1 cellular context compared by ENCODE assay signal in the genomic region with DNA sequence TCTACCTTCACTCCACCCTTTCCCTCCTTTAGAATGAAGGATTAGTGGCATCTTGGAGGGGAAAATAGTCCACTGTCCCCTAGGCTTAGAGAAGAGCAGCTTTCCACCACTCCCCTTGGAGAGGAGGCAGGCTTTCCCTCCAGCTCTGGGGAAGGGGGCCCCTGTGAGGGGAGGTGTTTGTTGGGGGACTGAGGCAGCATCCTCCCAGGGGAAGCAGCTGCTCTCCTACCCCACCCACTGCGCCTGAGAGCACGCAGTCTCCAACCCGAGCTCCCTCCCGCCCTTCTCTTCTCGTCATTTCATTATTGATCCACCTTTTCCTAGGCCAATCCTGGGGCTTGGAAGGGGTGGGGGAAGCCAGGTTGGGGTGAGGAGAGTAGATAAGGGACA.
TF ChIP-seq lines count a peak whose summit lies in the region.

No MANE protein-coding gene starts in this region.

TF ChIP-seq in HepG2, 621 proteins besides CTCF, POLR2A, EP300 and RAD21 (continues in another document):
- no peak for TF ChIP-seq ZNF136 (CRISPR knock-in tag; IDR thresholded peaks at IDR 0.05; ENCODE audit: low read depth)
- TF ChIP-seq, protein P1, sequence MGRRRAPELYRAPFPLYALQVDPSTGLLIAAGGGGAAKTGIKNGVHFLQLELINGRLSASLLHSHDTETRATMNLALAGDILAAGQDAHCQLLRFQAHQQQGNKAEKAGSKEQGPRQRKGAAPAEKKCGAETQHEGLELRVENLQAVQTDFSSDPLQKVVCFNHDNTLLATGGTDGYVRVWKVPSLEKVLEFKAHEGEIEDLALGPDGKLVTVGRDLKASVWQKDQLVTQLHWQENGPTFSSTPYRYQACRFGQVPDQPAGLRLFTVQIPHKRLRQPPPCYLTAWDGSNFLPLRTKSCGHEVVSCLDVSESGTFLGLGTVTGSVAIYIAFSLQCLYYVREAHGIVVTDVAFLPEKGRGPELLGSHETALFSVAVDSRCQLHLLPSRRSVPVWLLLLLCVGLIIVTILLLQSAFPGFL (CRISPR knock-in tag; IDR thresholded peaks at IDR 0.05): no peak
- no peak for TF ChIP-seq ZNF709 (CRISPR knock-in tag; IDR thresholded peaks at IDR 0.05)
- no peak for TF ChIP-seq ZNF256 (CRISPR knock-in tag; conservative IDR thresholded peaks at IDR 0.05)
- peak; percentile 77 for TF ChIP-seq ZSCAN25 (CRISPR knock-in tag; IDR thresholded peaks at IDR 0.05)
- TF ChIP-seq, protein P2, sequence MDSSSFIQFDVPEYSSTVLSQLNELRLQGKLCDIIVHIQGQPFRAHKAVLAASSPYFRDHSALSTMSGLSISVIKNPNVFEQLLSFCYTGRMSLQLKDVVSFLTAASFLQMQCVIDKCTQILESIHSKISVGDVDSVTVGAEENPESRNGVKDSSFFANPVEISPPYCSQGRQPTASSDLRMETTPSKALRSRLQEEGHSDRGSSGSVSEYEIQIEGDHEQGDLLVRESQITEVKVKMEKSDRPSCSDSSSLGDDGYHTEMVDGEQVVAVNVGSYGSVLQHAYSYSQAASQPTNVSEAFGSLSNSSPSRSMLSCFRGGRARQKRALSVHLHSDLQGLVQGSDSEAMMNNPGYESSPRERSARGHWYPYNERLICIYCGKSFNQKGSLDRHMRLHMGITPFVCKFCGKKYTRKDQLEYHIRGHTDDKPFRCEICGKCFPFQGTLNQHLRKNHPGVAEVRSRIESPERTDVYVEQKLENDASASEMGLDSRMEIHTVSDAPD (CRISPR knock-in tag; IDR thresholded peaks at IDR 0.05): no peak
- TF ChIP-seq ZNF749 (CRISPR knock-in tag; IDR thresholded peaks at IDR 0.05; ENCODE audit: borderline replicate concordance): no peak
- no peak for TF ChIP-seq ZFP82 (CRISPR knock-in tag; IDR thresholded peaks at IDR 0.05; ENCODE audit: borderline replicate concordance)
- TF ChIP-seq, protein P3, sequence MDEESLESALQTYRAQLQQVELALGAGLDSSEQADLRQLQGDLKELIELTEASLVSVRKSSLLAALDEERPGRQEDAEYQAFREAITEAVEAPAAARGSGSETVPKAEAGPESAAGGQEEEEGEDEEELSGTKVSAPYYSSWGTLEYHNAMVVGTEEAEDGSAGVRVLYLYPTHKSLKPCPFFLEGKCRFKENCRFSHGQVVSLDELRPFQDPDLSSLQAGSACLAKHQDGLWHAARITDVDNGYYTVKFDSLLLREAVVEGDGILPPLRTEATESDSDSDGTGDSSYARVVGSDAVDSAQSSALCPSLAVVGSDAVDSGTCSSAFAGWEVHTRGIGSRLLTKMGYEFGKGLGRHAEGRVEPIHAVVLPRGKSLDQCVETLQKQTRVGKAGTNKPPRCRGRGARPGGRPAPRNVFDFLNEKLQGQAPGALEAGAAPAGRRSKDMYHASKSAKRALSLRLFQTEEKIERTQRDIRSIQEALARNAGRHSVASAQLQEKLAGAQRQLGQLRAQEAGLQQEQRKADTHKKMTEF (CRISPR knock-in tag; IDR thresholded peaks at IDR 0.05): no peak
- TF ChIP-seq HOXA5 (CRISPR knock-in tag; IDR thresholded peaks at IDR 0.05): no peak
- TF ChIP-seq CBX2 (IDR thresholded peaks at IDR 0.05; ENCODE audit: low read depth, low read length): no peak
- no peak for TF ChIP-seq CBX2 (CRISPR knock-in tag; IDR thresholded peaks at IDR 0.05; ENCODE audit: low read depth)
- peak; percentile 22; the same call in 1 of the 2 replicates for TF ChIP-seq SALL1 (CRISPR knock-in tag; IDR thresholded peaks at IDR 0.05)
- no peak for TF ChIP-seq CBX1 (IDR thresholded peaks at IDR 0.05; ENCODE audit: low read depth)
- no peak for TF ChIP-seq ERF (CRISPR knock-in tag; IDR thresholded peaks at IDR 0.05)
- no peak for TF ChIP-seq ZNF772 (CRISPR knock-in tag; IDR thresholded peaks at IDR 0.05)
- TF ChIP-seq ZFP90 (CRISPR knock-in tag; IDR thresholded peaks at IDR 0.05; ENCODE audit: borderline replicate concordance): no peak
- TF ChIP-seq, protein P4, sequence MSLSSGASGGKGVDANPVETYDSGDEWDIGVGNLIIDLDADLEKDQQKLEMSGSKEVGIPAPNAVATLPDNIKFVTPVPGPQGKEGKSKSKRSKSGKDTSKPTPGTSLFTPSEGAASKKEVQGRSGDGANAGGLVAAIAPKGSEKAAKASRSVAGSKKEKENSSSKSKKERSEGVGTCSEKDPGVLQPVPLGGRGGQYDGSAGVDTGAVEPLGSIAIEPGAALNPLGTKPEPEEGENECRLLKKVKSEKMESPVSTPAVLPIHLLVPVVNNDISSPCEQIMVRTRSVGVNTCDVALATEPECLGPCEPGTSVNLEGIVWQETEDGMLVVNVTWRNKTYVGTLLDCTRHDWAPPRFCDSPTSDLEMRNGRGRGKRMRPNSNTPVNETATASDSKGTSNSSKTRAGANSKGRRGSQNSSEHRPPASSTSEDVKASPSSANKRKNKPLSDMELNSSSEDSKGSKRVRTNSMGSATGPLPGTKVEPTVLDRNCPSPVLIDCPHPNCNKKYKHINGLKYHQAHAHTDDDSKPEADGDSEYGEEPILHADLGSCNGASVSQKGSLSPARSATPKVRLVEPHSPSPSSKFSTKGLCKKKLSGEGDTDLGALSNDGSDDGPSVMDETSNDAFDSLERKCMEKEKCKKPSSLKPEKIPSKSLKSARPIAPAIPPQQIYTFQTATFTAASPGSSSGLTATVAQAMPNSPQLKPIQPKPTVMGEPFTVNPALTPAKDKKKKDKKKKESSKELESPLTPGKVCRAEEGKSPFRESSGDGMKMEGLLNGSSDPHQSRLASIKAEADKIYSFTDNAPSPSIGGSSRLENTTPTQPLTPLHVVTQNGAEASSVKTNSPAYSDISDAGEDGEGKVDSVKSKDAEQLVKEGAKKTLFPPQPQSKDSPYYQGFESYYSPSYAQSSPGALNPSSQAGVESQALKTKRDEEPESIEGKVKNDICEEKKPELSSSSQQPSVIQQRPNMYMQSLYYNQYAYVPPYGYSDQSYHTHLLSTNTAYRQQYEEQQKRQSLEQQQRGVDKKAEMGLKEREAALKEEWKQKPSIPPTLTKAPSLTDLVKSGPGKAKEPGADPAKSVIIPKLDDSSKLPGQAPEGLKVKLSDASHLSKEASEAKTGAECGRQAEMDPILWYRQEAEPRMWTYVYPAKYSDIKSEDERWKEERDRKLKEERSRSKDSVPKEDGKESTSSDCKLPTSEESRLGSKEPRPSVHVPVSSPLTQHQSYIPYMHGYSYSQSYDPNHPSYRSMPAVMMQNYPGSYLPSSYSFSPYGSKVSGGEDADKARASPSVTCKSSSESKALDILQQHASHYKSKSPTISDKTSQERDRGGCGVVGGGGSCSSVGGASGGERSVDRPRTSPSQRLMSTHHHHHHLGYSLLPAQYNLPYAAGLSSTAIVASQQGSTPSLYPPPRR (CRISPR knock-in tag; IDR thresholded peaks at IDR 0.05; ENCODE audit: borderline replicate concordance): no peak
- TF ChIP-seq, protein P5, sequence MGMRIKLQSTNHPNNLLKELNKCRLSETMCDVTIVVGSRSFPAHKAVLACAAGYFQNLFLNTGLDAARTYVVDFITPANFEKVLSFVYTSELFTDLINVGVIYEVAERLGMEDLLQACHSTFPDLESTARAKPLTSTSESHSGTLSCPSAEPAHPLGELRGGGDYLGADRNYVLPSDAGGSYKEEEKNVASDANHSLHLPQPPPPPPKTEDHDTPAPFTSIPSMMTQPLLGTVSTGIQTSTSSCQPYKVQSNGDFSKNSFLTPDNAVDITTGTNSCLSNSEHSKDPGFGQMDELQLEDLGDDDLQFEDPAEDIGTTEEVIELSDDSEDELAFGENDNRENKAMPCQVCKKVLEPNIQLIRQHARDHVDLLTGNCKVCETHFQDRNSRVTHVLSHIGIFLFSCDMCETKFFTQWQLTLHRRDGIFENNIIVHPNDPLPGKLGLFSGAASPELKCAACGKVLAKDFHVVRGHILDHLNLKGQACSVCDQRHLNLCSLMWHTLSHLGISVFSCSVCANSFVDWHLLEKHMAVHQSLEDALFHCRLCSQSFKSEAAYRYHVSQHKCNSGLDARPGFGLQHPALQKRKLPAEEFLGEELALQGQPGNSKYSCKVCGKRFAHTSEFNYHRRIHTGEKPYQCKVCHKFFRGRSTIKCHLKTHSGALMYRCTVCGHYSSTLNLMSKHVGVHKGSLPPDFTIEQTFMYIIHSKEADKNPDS (CRISPR knock-in tag; IDR thresholded peaks at IDR 0.05): no peak
- TF ChIP-seq, protein P6, sequence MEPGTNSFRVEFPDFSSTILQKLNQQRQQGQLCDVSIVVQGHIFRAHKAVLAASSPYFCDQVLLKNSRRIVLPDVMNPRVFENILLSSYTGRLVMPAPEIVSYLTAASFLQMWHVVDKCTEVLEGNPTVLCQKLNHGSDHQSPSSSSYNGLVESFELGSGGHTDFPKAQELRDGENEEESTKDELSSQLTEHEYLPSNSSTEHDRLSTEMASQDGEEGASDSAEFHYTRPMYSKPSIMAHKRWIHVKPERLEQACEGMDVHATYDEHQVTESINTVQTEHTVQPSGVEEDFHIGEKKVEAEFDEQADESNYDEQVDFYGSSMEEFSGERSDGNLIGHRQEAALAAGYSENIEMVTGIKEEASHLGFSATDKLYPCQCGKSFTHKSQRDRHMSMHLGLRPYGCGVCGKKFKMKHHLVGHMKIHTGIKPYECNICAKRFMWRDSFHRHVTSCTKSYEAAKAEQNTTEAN (CRISPR knock-in tag; conservative IDR thresholded peaks at IDR 0.05): no peak
- TF ChIP-seq SMAD1 (CRISPR knock-in tag; IDR thresholded peaks at IDR 0.05; ENCODE audit: borderline replicate concordance, low read depth): no peak
- TF ChIP-seq ZNF850 (CRISPR knock-in tag; conservative IDR thresholded peaks at IDR 0.05): no peak
- no peak; the same call in 1 of the 2 replicates for TF ChIP-seq HDAC1 (CRISPR knock-in tag; IDR thresholded peaks at IDR 0.05)
- TF ChIP-seq TBL1XR1 (IDR thresholded peaks at IDR 0.05; ENCODE audit: borderline replicate concordance, low read length, partially characterized antibody): no peak
- no peak for TF ChIP-seq RARG (CRISPR knock-in tag; IDR thresholded peaks at IDR 0.05; ENCODE audit: low read depth)
- TF ChIP-seq, protein P7, sequence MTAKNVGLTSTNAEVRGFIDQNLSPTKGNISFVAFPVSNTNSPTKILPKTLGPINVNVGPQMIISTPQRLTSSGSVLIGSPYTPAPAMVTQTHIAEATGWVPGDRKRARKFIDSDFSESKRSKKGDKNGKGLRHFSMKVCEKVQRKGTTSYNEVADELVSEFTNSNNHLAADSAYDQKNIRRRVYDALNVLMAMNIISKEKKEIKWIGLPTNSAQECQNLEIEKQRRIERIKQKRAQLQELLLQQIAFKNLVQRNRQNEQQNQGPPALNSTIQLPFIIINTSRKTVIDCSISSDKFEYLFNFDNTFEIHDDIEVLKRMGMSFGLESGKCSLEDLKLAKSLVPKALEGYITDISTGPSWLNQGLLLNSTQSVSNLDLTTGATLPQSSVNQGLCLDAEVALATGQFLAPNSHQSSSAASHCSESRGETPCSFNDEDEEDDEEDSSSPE (CRISPR knock-in tag; IDR thresholded peaks at IDR 0.05): peak; percentile 36; the same call in 1 of the 2 replicates
- TF ChIP-seq ETV5 (CRISPR knock-in tag; IDR thresholded peaks at IDR 0.05; ENCODE audit: borderline replicate concordance): 0 out of 2 replicates have a peak, but pooled peaks have one; percentile 10
- no peak for TF ChIP-seq ARID2 (CRISPR knock-in tag; IDR thresholded peaks at IDR 0.05; ENCODE audit: borderline replicate concordance)
- TF ChIP-seq CHCHD3 (CRISPR knock-in tag; IDR thresholded peaks at IDR 0.05): no peak
- TF ChIP-seq XRCC5 (optimal IDR thresholded peaks at IDR 0.05; ENCODE audit: low read length): no peak
- TF ChIP-seq MTF1 (CRISPR knock-in tag; IDR thresholded peaks at IDR 0.05): no peak
- TF ChIP-seq ZBTB8A (CRISPR knock-in tag; IDR thresholded peaks at IDR 0.05; ENCODE audit: borderline replicate concordance, low read depth): no peak
- TF ChIP-seq PTBP1 (IDR thresholded peaks at IDR 0.05; ENCODE audit: low read depth, low read length, poor library complexity, severe bottlenecking): no peak
- TF ChIP-seq SP4 (CRISPR knock-in tag; IDR thresholded peaks at IDR 0.05): no peak
- TF ChIP-seq, protein P8, sequence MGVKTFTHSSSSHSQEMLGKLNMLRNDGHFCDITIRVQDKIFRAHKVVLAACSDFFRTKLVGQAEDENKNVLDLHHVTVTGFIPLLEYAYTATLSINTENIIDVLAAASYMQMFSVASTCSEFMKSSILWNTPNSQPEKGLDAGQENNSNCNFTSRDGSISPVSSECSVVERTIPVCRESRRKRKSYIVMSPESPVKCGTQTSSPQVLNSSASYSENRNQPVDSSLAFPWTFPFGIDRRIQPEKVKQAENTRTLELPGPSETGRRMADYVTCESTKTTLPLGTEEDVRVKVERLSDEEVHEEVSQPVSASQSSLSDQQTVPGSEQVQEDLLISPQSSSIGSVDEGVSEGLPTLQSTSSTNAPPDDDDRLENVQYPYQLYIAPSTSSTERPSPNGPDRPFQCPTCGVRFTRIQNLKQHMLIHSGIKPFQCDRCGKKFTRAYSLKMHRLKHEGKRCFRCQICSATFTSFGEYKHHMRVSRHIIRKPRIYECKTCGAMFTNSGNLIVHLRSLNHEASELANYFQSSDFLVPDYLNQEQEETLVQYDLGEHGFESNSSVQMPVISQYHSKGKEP (CRISPR knock-in tag; IDR thresholded peaks at IDR 0.05): no peak
- TF ChIP-seq, protein P9, sequence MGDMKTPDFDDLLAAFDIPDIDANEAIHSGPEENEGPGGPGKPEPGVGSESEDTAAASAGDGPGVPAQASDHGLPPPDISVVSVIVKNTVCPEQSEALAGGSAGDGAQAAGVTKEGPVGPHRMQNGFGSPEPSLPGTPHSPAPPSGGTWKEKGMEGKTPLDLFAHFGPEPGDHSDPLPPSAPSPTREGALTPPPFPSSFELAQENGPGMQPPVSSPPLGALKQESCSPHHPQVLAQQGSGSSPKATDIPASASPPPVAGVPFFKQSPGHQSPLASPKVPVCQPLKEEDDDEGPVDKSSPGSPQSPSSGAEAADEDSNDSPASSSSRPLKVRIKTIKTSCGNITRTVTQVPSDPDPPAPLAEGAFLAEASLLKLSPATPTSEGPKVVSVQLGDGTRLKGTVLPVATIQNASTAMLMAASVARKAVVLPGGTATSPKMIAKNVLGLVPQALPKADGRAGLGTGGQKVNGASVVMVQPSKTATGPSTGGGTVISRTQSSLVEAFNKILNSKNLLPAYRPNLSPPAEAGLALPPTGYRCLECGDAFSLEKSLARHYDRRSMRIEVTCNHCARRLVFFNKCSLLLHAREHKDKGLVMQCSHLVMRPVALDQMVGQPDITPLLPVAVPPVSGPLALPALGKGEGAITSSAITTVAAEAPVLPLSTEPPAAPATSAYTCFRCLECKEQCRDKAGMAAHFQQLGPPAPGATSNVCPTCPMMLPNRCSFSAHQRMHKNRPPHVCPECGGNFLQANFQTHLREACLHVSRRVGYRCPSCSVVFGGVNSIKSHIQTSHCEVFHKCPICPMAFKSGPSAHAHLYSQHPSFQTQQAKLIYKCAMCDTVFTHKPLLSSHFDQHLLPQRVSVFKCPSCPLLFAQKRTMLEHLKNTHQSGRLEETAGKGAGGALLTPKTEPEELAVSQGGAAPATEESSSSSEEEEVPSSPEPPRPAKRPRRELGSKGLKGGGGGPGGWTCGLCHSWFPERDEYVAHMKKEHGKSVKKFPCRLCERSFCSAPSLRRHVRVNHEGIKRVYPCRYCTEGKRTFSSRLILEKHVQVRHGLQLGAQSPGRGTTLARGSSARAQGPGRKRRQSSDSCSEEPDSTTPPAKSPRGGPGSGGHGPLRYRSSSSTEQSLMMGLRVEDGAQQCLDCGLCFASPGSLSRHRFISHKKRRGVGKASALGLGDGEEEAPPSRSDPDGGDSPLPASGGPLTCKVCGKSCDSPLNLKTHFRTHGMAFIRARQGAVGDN (CRISPR knock-in tag; IDR thresholded peaks at IDR 0.05): peak; percentile 40; the same call in 1 of the 2 replicates
- TF ChIP-seq HNRNPK (IDR thresholded peaks at IDR 0.05; ENCODE audit: low read depth, low read length, poor library complexity, severe bottlenecking): no peak
